Comparison of ENCODE assay signal across 8 cellular contexts in the genomic region with DNA sequence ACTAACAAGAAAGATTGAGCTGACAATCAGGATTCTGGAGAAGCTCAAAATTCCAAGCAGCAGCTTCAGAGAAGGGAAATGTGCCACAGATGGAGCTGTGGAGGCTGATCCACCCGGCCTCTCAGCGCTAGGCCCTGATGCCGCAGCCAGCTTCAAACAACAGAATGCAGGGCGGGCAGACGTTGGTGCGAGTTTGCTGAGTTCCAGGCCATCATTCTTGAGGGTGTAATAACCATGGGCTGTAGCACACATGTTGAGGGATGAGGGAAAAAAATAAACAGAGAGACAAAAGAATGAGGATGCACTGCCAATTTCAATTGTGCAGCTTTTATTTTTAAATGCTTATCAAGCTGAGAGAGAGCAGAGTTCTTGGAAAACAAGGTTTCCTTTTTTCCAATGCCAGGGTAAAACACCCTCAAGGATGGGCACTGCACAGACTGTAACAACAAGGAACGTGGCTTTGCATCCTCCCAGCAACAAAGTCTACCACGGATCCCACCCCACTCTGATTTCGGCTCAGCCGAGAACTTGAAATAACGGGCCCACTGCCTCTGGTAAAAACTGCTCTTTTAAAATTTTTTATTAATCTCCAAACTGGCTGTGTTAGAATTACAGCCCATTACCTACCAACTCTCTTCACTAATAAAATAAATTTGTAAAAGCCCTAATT.
DNase-seq lines count a peak whose midpoint lies in the region; ATAC-seq and TF ChIP-seq lines count a peak whose summit lies in the region.

No MANE protein-coding gene starts in this region.

- TF ChIP-seq CTCF in PC-3 (conservative IDR thresholded peaks at IDR 0.05; ENCODE audit: low read depth, low read length) = no peak
- no peak for TF ChIP-seq CTCF in osteocyte (IDR thresholded peaks at IDR 0.05)

- H3K9ac ChIP-seq in PC-3 (ENCODE audit: low read length) = no peak overlapping the region

- DNase-seq in Ammon's horn (ENCODE audit: low spot score) (peak; percentile 77), PC-3 (no peak), fibroblast of peridontal ligament (ENCODE audit: extremely low read depth) (peak; percentile 83), osteocyte (ENCODE audit: extremely low spot score, unreplicated experiment) (no peak), kidney tubule cell (ENCODE audit: low spot score) (no peak)
- DNase-seq in stimulated activated CD4-positive, alpha-beta T cell treated with anti-CD3 and anti-CD28 coated beads, Interleukin-2, amount 100 ng/mL, for 48 hours = no peak

- H3K36me3 ChIP-seq in PC-3 (ENCODE audit: low read depth, low read length) = no peaks in the 10 kb centered on the region

- peak overlapping the region; percentile 69 for H3K27ac ChIP-seq in PC-3 (ENCODE audit: low read length)

- CTCF ChIA-PET in PC-3 (lab: Charles Lee) = no interaction called here

- H3K79me2 ChIP-seq in PC-3 (ENCODE audit: low read length) = no peaks in the 10 kb centered on the region

- POLR2A ChIA-PET in PC-3 (lab: Charles Lee; ENCODE audit: unreplicated experiment) = no interaction called here

- peaks cover 48% of the 10 kb centered on the region for H3K4me1 Mint-ChIP-seq in osteocyte (ENCODE audit: unreplicated experiment)

- peak overlapping the region; percentile 93 for H3K27ac Mint-ChIP-seq in osteocyte (ENCODE audit: unreplicated experiment)

- H3F3A ChIP-seq in PC-3 (ENCODE audit: low read length, unreplicated experiment) = peaks cover 3% of the 10 kb centered on the region

- ATAC-seq in PC-3 (no peak), GM18873 (IDR thresholded peaks at IDR 0.05; ENCODE audit: low FRiP score, unreplicated experiment) (no peak), HG02642 (IDR thresholded peaks at IDR 0.05; ENCODE audit: poor library complexity, unreplicated experiment) (no peak)

- H4K20me1 ChIP-seq in PC-3 (ENCODE audit: low read length) = no peaks in the 10 kb centered on the region

- no TSS peak for BruUV-seq in PC-3 (replicated peaks; lab: Mats Ljungman, UMichigan)

- H3K4me2 ChIP-seq in PC-3 (ENCODE audit: low read length) = peak overlapping the region; percentile 54; the same call in 1 of the 2 replicates

- H3K4me1 ChIP-seq in PC-3 (ENCODE audit: insufficient read depth, low read length) = peaks cover 22% of the 10 kb centered on the region

- no peaks in the 10 kb centered on the region for H3K9me3 Mint-ChIP-seq in osteocyte (ENCODE audit: unreplicated experiment)

- H3K4me3 Mint-ChIP-seq in osteocyte (ENCODE audit: unreplicated experiment) = peak overlapping the region; percentile 68

- intact Hi-C loops in PC-3 (cut with micrococcal nuclease) = no loop called here

- no peaks in the 10 kb centered on the region for H3K9me2 ChIP-seq in PC-3 (replicated peaks; ENCODE audit: low read length)

- H3K27me3 ChIP-seq in PC-3 (ENCODE audit: low read length) = no peaks in the 10 kb centered on the region

- no peak overlapping the region for H3K4me3 ChIP-seq in PC-3 (ENCODE audit: low read length)

- H3K9me3 ChIP-seq in PC-3 (ENCODE audit: low read length) = no peaks in the 10 kb centered on the region

- no peaks in the 10 kb centered on the region for H3K27me3 Mint-ChIP-seq in osteocyte (ENCODE audit: unreplicated experiment)

- no peak overlapping the region for H2AFZ ChIP-seq in PC-3 (ENCODE audit: low read length)

- H3K36me3 Mint-ChIP-seq in osteocyte (ENCODE audit: unreplicated experiment) = peaks cover 2% of the 10 kb centered on the region

Comparison
In these comparisons a context has a peak if more than half of its experiments do, and no peak if none do; other contexts are left out.
1. DNase-seq: peak in Ammon's horn (single experiment) and fibroblast of peridontal ligament (single experiment); none in PC-3 (single experiment), osteocyte (single experiment), stimulated activated CD4-positive, alpha-beta T cell treated with anti-CD3 and anti-CD28 coated beads, Interleukin-2, amount 100 ng/mL, for 48 hours (0 of 2) and kidney tubule cell (single experiment).